In genomic region chr5:141484499-141485304, GRCh38 we compare ENCODE assay signal across 9 cellular contexts. TPM values are rescaled to one million over a fixed set of nuclear protein-coding genes. Genes with fewer than 3 reads are reported as not detected.
DNase-seq lines count a peak whose midpoint lies in the region; ATAC-seq, FAIRE-seq and TF ChIP-seq lines count a peak whose summit lies in the region.
"Had no signal": no experiment of that assay in that cellular context is flagged by ENCODE, and none has a peak within 500 bp of the region (broad histone marks: within the 10 kb centered on the region; RNA-seq: fewer than 3 reads in every experiment).

PCDHGC4 (plus strand) TSS chr5:141485030; CDS start chr5:141485174, 144 bp downstream.

- H3K4me2 ChIP-seq in GM12878 (ENCODE audit: control insufficient read depth, insufficient read depth) (peak within 1 kb of the TSS; percentile 28), keratinocyte (ENCODE audit: control insufficient read depth, extremely low read depth, insufficient read depth, low read depth, low read length) (peak within 1 kb of the TSS; percentile 69)

- POLR2A ChIA-PET in GM12878 (lab: Charles Lee): no interaction called here

- CTCF ChIA-PET in GM12878 (lab: Yijun Ruan, JAX): interaction anchor here (0.9 to 8.1 kb wide), 8 partner anchors 10 to 79 kb away, joined by 3 to 90 read pairs (median 10); partner anchors contain the start of genes PCDHGA11 and PCDHGC3

- no peak within 1 kb of the TSS for H3K9ac ChIP-seq in GM12878 (ENCODE audit: control insufficient read depth, insufficient read depth, low read length)
- no peak within 1 kb of the TSS for H3K9ac ChIP-seq in keratinocyte (ENCODE audit: control insufficient read depth, extremely low read depth, insufficient read depth, low read length)
- H3K9ac ChIP-seq in stomach smooth muscle (ENCODE audit: low read length in 2 of 2): peak within 1 kb of the TSS; percentile 35 to 47

- peak; percentile 45 for DNase-seq in stimulated activated CD4-positive, alpha-beta T cell treated with anti-CD3 and anti-CD28 coated beads, Interleukin-15, amount 100 ng/mL, for 24 hours
- DNase-seq in stimulated activated CD4-positive, alpha-beta T cell treated with anti-CD3 and anti-CD28 coated beads, Interleukin-4, amount 100 ng/mL, for 1 hour: no peak
- DNase-seq in GM12878 (ENCODE audit: low read depth, low spot score): no peak
- no peak for DNase-seq in keratinocyte (ENCODE audit: low read depth, low spot score)
- no peak for DNase-seq in D721Med (ENCODE audit: insufficient read length, low spot score)

- peak within 1 kb of the TSS; percentile 36 for H3K4me3 ChIP-seq in GM12878
- peak within 1 kb of the TSS; percentile 1 to 34 (median 2) for H3K4me3 ChIP-seq in keratinocyte (ENCODE audit: control insufficient read depth in 2 of 3, extremely low read depth in 1 of 3, insufficient read depth in 2 of 3, low read depth in 1 of 3, low read length in 3 of 3)
- peak within 1 kb of the TSS; percentile 63 to 72 for H3K4me3 ChIP-seq in stomach smooth muscle (ENCODE audit: low read length in 2 of 2)

- no peak for FAIRE-seq in GM12878 (lab: Jason Lieb, UNC)
- FAIRE-seq in keratinocyte (lab: Jason Lieb, UNC): no peak
- no peak for FAIRE-seq in D721Med (lab: Jason Lieb, UNC)
- FAIRE-seq: G401.6 had no signal

- H3K79me2 ChIP-seq in GM12878 (ENCODE audit: control insufficient read depth, insufficient read depth, low read length) (no peaks in the 10 kb centered on the region), keratinocyte (ENCODE audit: control insufficient read depth, insufficient read depth, low read length) (peaks cover under 1% of the 10 kb centered on the region)

- intact Hi-C loops in GM12878 (cut with micrococcal nuclease; ENCODE audit: unreplicated experiment): no loop called here

- RAD21 ChIA-PET in GM12878 (lab: Charles Lee; ENCODE audit: unreplicated experiment): interaction anchor here (1.6 kb wide), 1 partner anchor 9 kb away, joined by 6 read pairs; the partner anchor contains the start of gene PCDHGC3

- dilution Hi-C loops in keratinocyte (cut with MboI; ENCODE audit: extremely low pct_ligation_motif_present, low sequenced_read_pairs): no loop called here

- H3K9me1 ChIP-seq in keratinocyte (ENCODE audit: control insufficient read depth, extremely low read depth, insufficient read depth, low read length): no peaks in the 10 kb centered on the region

- in situ Hi-C loops in GM12878 (cut with MboI): no loop called here

- peaks cover 7% of the 10 kb centered on the region for H3K4me1 ChIP-seq in GM12878 (ENCODE audit: control insufficient read depth, insufficient read depth, low read length)
- H3K4me1 ChIP-seq in keratinocyte (ENCODE audit: control insufficient read depth, extremely low read depth, insufficient read depth, low read length): peaks cover 20% of the 10 kb centered on the region
- H3K4me1 ChIP-seq in stomach smooth muscle (ENCODE audit: control insufficient read depth, insufficient read depth, low read length): peaks cover 49% of the 10 kb centered on the region

- TF ChIP-seq POLR2A in GM12878 (IDR thresholded peaks at IDR 0.05; ENCODE audit: low read depth, low read length): no peak

- no peak for TF ChIP-seq CTCF in GM12878 (IDR thresholded peaks at IDR 0.05 in 2 of 3, conservative IDR thresholded peaks at IDR 0.05 in 1 of 3; ENCODE audit: control insufficient read depth in 2 of 3, extremely low read depth in 1 of 3, insufficient read depth in 1 of 3, low read depth in 3 of 3, low read length in 3 of 3)
- no peak for TF ChIP-seq CTCF in keratinocyte (optimal IDR thresholded peaks at IDR 0.05 in 1 of 3, IDR thresholded peaks at IDR 0.05 in 1 of 3, conservative IDR thresholded peaks at IDR 0.05 in 1 of 3; ENCODE audit: extremely low read depth in 1 of 3, insufficient read depth in 2 of 3, low read length in 3 of 3)
- no peak for TF ChIP-seq CTCF in D721Med (IDR thresholded peaks at IDR 0.05; ENCODE audit: insufficient read depth, missing control alignments)

- H4K20me1 ChIP-seq in GM12878 (ENCODE audit: control insufficient read depth, insufficient read depth) (no peaks in the 10 kb centered on the region), keratinocyte (ENCODE audit: control insufficient read depth, extremely low read depth, insufficient read depth, low read length) (no peaks in the 10 kb centered on the region)

- ATAC-seq in GM12878 (peak; percentile 73), GM18907 (IDR thresholded peaks at IDR 0.05; ENCODE audit: unreplicated experiment) (no peak), HG03442 (IDR thresholded peaks at IDR 0.05; ENCODE audit: unreplicated experiment) (no peak)

- H2AFZ ChIP-seq in GM12878 (ENCODE audit: control insufficient read depth, low read depth, low read length) (no peak within 1 kb of the TSS; the same call in 1 of the 2 replicates), keratinocyte (ENCODE audit: control insufficient read depth, low read length) (no peak within 1 kb of the TSS)

- H3K9me3 ChIP-seq in GM12878 (replicated peaks; ENCODE audit: control insufficient read depth, insufficient read depth, low read length): no peaks in the 10 kb centered on the region
- H3K9me3 ChIP-seq in keratinocyte (ENCODE audit: control insufficient read depth, low read depth, low read length): no peaks in the 10 kb centered on the region
- no peaks in the 10 kb centered on the region for H3K9me3 ChIP-seq in stomach smooth muscle (ENCODE audit: control insufficient read depth in 2 of 2, low read length in 2 of 2)

- SMC1A ChIA-PET in GM12878 (lab: Charles Lee; ENCODE audit: uncharacterized antibody, unreplicated experiment): interaction anchor here (0.6 to 1.7 kb wide), 4 partner anchors 8 to 336 kb away, joined by 3 to 6 read pairs (median 4); partner anchors contain the start of gene PCDHGC3

- no peaks in the 10 kb centered on the region; a peak in 1 of 4 replicates for H3K36me3 ChIP-seq in GM12878 (ENCODE audit: control insufficient read depth in 2 of 2, insufficient read depth in 2 of 2, low read length in 1 of 2)
- H3K36me3 ChIP-seq in keratinocyte (ENCODE audit: control insufficient read depth in 2 of 2, extremely low read depth in 1 of 2, insufficient read depth in 2 of 2, low read length in 2 of 2): peaks cover 0 to 3% of the 10 kb centered on the region in 2 experiments
- H3K36me3 ChIP-seq in stomach smooth muscle (ENCODE audit: control insufficient read depth in 2 of 2, insufficient read depth in 2 of 2, low read length in 2 of 2): peaks cover 2 to 7% of the 10 kb centered on the region in 2 donors

- TF ChIP-seq EP300 in GM12878 (IDR thresholded peaks at IDR 0.05; ENCODE audit: borderline replicate concordance in 1 of 2, control insufficient read depth in 1 of 2, low read depth in 2 of 2, low read length in 2 of 2): no peak

- 30% methylated on average over 40 of the region's 40 CpGs for WGBS in GM12878 (ENCODE audit: insufficient coverage, insufficient replicate concordance, low lambda C conversion rate, missing lambda C conversion rate)

- TF ChIP-seq RAD21 in GM12878 (IDR thresholded peaks at IDR 0.05; ENCODE audit: insufficient read depth, low read depth, low read length): no peak

- BruUV-seq in GM12878 (replicated peaks; lab: Mats Ljungman, UMichigan): no TSS peak

- peaks cover 0 to 3% of the 10 kb centered on the region in 2 experiments; a peak in 2 of 4 replicates for H3K27me3 ChIP-seq in GM12878 (replicated peaks in 1 of 2; ENCODE audit: control insufficient read depth in 2 of 2, insufficient read depth in 2 of 2, low read length in 1 of 2)
- H3K27me3 ChIP-seq in keratinocyte (ENCODE audit: control insufficient read depth, extremely low read depth, insufficient read depth, low read length): no peaks in the 10 kb centered on the region
- H3K27me3 ChIP-seq in stomach smooth muscle (ENCODE audit: control insufficient read depth in 1 of 2, insufficient read depth in 2 of 2, low read length in 2 of 2): no peaks in the 10 kb centered on the region

- H3K27ac ChIP-seq in GM12878 (ENCODE audit: control insufficient read depth, insufficient read depth) (no peak within 1 kb of the TSS), keratinocyte (ENCODE audit: control insufficient read depth, insufficient read depth, low read length) (no peak within 1 kb of the TSS), stomach smooth muscle (ENCODE audit: low read length) (no peak within 1 kb of the TSS)

TF ChIP-seq in GM12878, 131 proteins besides CTCF, POLR2A, EP300 and RAD21:
- peak; percentile 54; the same call in 1 of the 2 replicates for TF ChIP-seq RFX5 (IDR thresholded peaks at IDR 0.05; ENCODE audit: low read depth, low read length)
- TF ChIP-seq STAT3 (IDR thresholded peaks at IDR 0.05; ENCODE audit: low read depth, low read length): no peak
- TF ChIP-seq FOXM1 (IDR thresholded peaks at IDR 0.05; ENCODE audit: low read depth, low read length): peak; percentile 23; the same call in 1 of the 2 replicates

RNA-seq across cellular contexts. Expression of gene PCDHGC4, which starts in this region (rescaled TPM):
- 5.5 and 6.1 TPM in 2 replicates for total RNA-seq in GM12878 (2013; cell fraction: nucleolus; rRNA removed)
- total RNA-seq in GM12878 (2014; rRNA removed) (0.82 and 1.2 TPM in 2 replicates), GM12878 (2014; rRNA removed; fragmentation: Illumina TruSeq; extraction: Trizol) (1.0 TPM in 2 replicates), GM12878 (2021) (1.1 TPM in 2 replicates)
- 0.07 TPM for polyA plus RNA-seq in GM12878 (2011; ENCODE audit: low read depth)
- polyA plus RNA-seq in GM12878 (2011; rRNA removed) (0.03 and 0.04 TPM in 2 replicates), GM12878 (2014; fragmentation: Illumina TruSeq; extraction: Trizol) (0.54 and 0.55 TPM in 2 replicates), GM12878 (2014; fragmentation: Nextera tagmentation; extraction: Ambion mirVana) (under 1 TPM; 0.13 to 0.18 TPM), GM12878 (2014; rRNA removed) (0.58 and 0.61 TPM in 2 replicates), GM12878 (2016; fragmentation: Nextera tagmentation; extraction: Ambion mirVana) (under 1 TPM; 0.21 to 0.49 TPM), keratinocyte (0.12 to 0.15 TPM (median 0.13 TPM) in 3 replicates)
- 0.03 TPM in 2 replicates for polyA plus RNA-seq in GM12878 (2011; cell fraction: cytosol; rRNA removed)
- polyA plus RNA-seq in GM12878 (2011; cell fraction: nucleus; rRNA removed): 0.37 and 0.39 TPM in 2 replicates
- 0.15 and 0.18 TPM in 2 replicates for polyA plus RNA-seq in GM12878 (2012)
- 0.73 and 1.2 TPM in 2 replicates for polyA minus RNA-seq in GM12878 (2011; rRNA and poly(A)+ RNA removed)
- polyA minus RNA-seq in GM12878 (2011; cell fraction: cytosol; rRNA and poly(A)+ RNA removed): not detected in 2 replicates
- polyA minus RNA-seq in GM12878 (2011; cell fraction: nucleus; rRNA and poly(A)+ RNA removed): 0.97 and 1.4 TPM in 2 replicates
- polyA plus RNA-seq in keratinocyte (2011; ENCODE audit: low read depth): not detected
- 0.10 TPM in 1 of 2 replicates, not detected in the other for polyA plus RNA-seq in keratinocyte (2011; cell fraction: cytosol; rRNA removed)
- 0.65 and 0.96 TPM in 2 replicates for polyA plus RNA-seq in keratinocyte (2011; cell fraction: nucleus; rRNA removed)
- polyA plus RNA-seq in keratinocyte (2012; ENCODE audit: low replicate concordance): 0.15 and 0.37 TPM in 2 replicates
- 1.8 to 3.7 TPM (median 2.6 TPM) in 3 replicates for polyA minus RNA-seq in keratinocyte
- polyA minus RNA-seq in keratinocyte (2011; cell fraction: cytosol; rRNA and poly(A)+ RNA removed): not detected
- 1.4 and 3.3 TPM in 2 replicates for polyA minus RNA-seq in keratinocyte (2011; cell fraction: nucleus; rRNA and poly(A)+ RNA removed)

Comparison
In these comparisons a context has a peak if more than half of its experiments do, and no peak if none do; other contexts are left out.
1. H3K4me3 ChIP-seq: peak in every context shown above with its lines; median percentile 68 in stomach smooth muscle; 36 in GM12878; 2 in keratinocyte.
2. H3K9ac ChIP-seq: peak in stomach smooth muscle (2 of 2); none in GM12878 (single experiment) and keratinocyte (single experiment).